In the genomic region with DNA sequence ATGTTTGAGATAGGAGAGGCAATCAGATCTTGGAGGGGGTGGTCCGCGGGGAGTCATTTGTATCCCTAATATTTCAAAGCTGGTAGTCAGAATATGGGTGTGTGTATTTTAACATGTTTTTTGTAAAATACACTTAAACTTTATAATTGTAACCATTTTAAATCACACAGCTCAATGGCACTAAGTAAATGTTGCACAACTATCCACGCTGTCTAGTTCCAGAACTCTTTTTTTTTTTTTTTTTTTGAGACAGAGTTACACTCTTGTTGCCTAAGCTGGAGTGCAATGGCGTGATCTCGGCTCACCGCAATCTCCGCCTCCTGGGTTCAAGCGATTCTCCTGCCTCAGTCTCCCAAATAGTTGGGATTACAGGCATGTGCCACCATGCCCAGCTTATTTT, we compare ENCODE assay signal across 4 cellular contexts. TPM values are rescaled to one million over a fixed set of nuclear protein-coding genes. Genes with fewer than 3 reads are reported as not detected.
"Had no signal": no experiment of that assay in that cellular context is flagged by ENCODE, and none has a peak within 500 bp of the region (broad histone marks: within the 10 kb centered on the region; RNA-seq: fewer than 3 reads in every experiment).

No MANE protein-coding gene starts in this region.

RNA-seq across cellular contexts. Expression of a gene that starts 38.6 kb away (rescaled TPM):
- total RNA-seq: HT1080, MCF 10A, SK-MEL-5 had no signal
- polyA plus RNA-seq: IgD-negative memory B cell had no signal
